In genomic region chr10:97466755-97467154, GRCh38 we compare ENCODE assay signal across 21 cellular contexts.
A peak's percentile ranks its signal among the peaks of the same experiment; 100 is the strongest.
DNase-seq lines count a peak whose midpoint lies in the region; ATAC-seq and TF ChIP-seq lines count a peak whose summit lies in the region.
"Had no signal": no experiment of that assay in that cellular context is flagged by ENCODE, and none has a peak within 500 bp of the region (broad histone marks: within the 10 kb centered on the region; RNA-seq: fewer than 3 reads in every experiment).

No MANE protein-coding gene starts in this region.

- H3K4me3 Mint-ChIP-seq in stimulated activated effector memory CD8-positive, alpha-beta T cell treated with anti-CD3 and anti-CD28 coated beads, Interleukin-12 subunit alpha, Interleukin-12 subunit beta, amount 100 ng/mL, for 72 hours: no peak overlapping the region
- H3K4me3 Mint-ChIP-seq: CD8-positive, alpha-beta T cell; dendritic cell treated with granulocyte-macrophage colony-stimulating factor and Interleukin-4, amounts not matched to agents 40 ng/mL and 50 ng/mL, for 4 days; nephron progenitor cell had no signal

- no peaks in the 10 kb centered on the region for H3K9me3 ChIP-seq in RWPE2 (ENCODE audit: severe bottlenecking)
- H3K9me3 ChIP-seq: ascending aorta, right atrium auricular region had no signal

- peaks cover 100% of the 10 kb centered on the region for H3K36me3 Mint-ChIP-seq in stimulated activated effector memory CD8-positive, alpha-beta T cell treated with anti-CD3 and anti-CD28 coated beads, Interleukin-12 subunit alpha, Interleukin-12 subunit beta, amount 100 ng/mL, for 72 hours

- DNase-seq in DMS53 (lab: John Stamatoyannopoulos, UW): peak; percentile 48
- DNase-seq in DMS53 treated with DMSO at 0.1 percent for 48 hours (lab: John Stamatoyannopoulos, UW; ENCODE audit: unreplicated experiment): no peak
- DNase-seq in RWPE2 (ENCODE audit: low spot score): no peak
- peak; percentile 24 for DNase-seq in fibroblast of pulmonary artery (ENCODE audit: low read depth)
- DNase-seq in stimulated activated effector memory CD8-positive, alpha-beta T cell treated with anti-CD3 and anti-CD28 coated beads, Interleukin-12 subunit alpha, Interleukin-12 subunit beta, amount 100 ng/mL, for 72 hours (ENCODE audit: low spot score in 2 of 2): no peak
- no peak for DNase-seq in SIG-M5 (lab: John Stamatoyannopoulos, UW)
- no peak for DNase-seq in NCI-H146 (lab: John Stamatoyannopoulos, UW)
- no peak for DNase-seq in NCI-H128 (lab: John Stamatoyannopoulos, UW; ENCODE audit: unreplicated experiment)
- DNase-seq: activated CD4-positive, alpha-beta T cell treated with anti-CD3 and anti-CD28 coated beads for 48 hours; CD8-positive, alpha-beta T cell; NCI-H1436; NCI-H526; nephron progenitor cell; stimulated activated CD4-positive, alpha-beta T cell treated with anti-CD3 and anti-CD28 coated beads, Interleukin-2, amount 100 ng/mL, for 24 hours; stimulated activated CD8-positive, alpha-beta memory T cell treated with anti-CD3 and anti-CD28 coated beads, Interleukin-4, amount 100 ng/mL, for 48 hours had no signal

- peak overlapping the region; percentile 63 for H3K27ac ChIP-seq in RWPE2 (ENCODE audit: poor library complexity, severe bottlenecking)
- H3K27ac ChIP-seq: 22Rv1, ascending aorta, right atrium auricular region had no signal

- H3K4me3 ChIP-seq in RWPE2 (ENCODE audit: severe bottlenecking) (no peak overlapping the region), fibroblast of pulmonary artery (replicated peaks; ENCODE audit: low read depth, low read length) (no peak overlapping the region)
- H3K4me3 ChIP-seq: ascending aorta, K562, right atrium auricular region had no signal

- H3K4me1 Mint-ChIP-seq in stimulated activated effector memory CD8-positive, alpha-beta T cell treated with anti-CD3 and anti-CD28 coated beads, Interleukin-12 subunit alpha, Interleukin-12 subunit beta, amount 100 ng/mL, for 72 hours: no peaks in the 10 kb centered on the region
- H3K4me1 Mint-ChIP-seq: nephron progenitor cell had no signal

- H3K27ac Mint-ChIP-seq in stimulated activated effector memory CD8-positive, alpha-beta T cell treated with anti-CD3 and anti-CD28 coated beads, Interleukin-12 subunit alpha, Interleukin-12 subunit beta, amount 100 ng/mL, for 72 hours: peak overlapping the region; percentile 19
- H3K27ac Mint-ChIP-seq: CD8-positive, alpha-beta T cell; dendritic cell treated with granulocyte-macrophage colony-stimulating factor and Interleukin-4, amounts not matched to agents 40 ng/mL and 50 ng/mL, for 4 days; nephron progenitor cell had no signal

- peaks cover 96% of the 10 kb centered on the region for H3K36me3 ChIP-seq in RWPE2 (ENCODE audit: low read depth)

- H3K4me1 ChIP-seq in RWPE2 (ENCODE audit: insufficient read depth, poor library complexity, severe bottlenecking): peaks cover 18% of the 10 kb centered on the region
- H3K4me1 ChIP-seq: ascending aorta, right atrium auricular region had no signal

- TF ChIP-seq CTCF in RWPE2 (IDR thresholded peaks at IDR 0.05; ENCODE audit: poor library complexity, severe bottlenecking): no peak
- TF ChIP-seq CTCF in fibroblast of pulmonary artery (IDR thresholded peaks at IDR 0.05; ENCODE audit: low read length, missing control alignments): no peak

- peak; percentile 65 for ATAC-seq in RWPE2 (ENCODE audit: low read depth)
- no peak for ATAC-seq in stimulated activated effector memory CD8-positive, alpha-beta T cell treated with anti-CD3 and anti-CD28 coated beads, Interleukin-12 subunit alpha, Interleukin-12 subunit beta, amount 100 ng/mL, for 72 hours
- ATAC-seq: CD8-positive, alpha-beta T cell; K562; Panc1 had no signal

- no peaks in the 10 kb centered on the region for H3K27me3 ChIP-seq in RWPE2 (ENCODE audit: insufficient read depth, poor library complexity, severe bottlenecking)
- H3K27me3 ChIP-seq: ascending aorta, right atrium auricular region had no signal

- H3K9me3 Mint-ChIP-seq in stimulated activated effector memory CD8-positive, alpha-beta T cell treated with anti-CD3 and anti-CD28 coated beads, Interleukin-12 subunit alpha, Interleukin-12 subunit beta, amount 100 ng/mL, for 72 hours: no peaks in the 10 kb centered on the region
- H3K9me3 Mint-ChIP-seq: CD8-positive, alpha-beta T cell; dendritic cell treated with granulocyte-macrophage colony-stimulating factor and Interleukin-4, amounts not matched to agents 40 ng/mL and 50 ng/mL, for 4 days; nephron progenitor cell had no signal

Comparison
In these comparisons a context has a peak if more than half of its experiments do, and no peak if none do; other contexts are left out.
1. DNase-seq: peak in DMS53 (single experiment) and fibroblast of pulmonary artery (single experiment); none in DMS53 treated with DMSO at 0.1 percent for 48 hours (single experiment), RWPE2 (single experiment), stimulated activated effector memory CD8-positive, alpha-beta T cell treated with anti-CD3 and anti-CD28 coated beads, Interleukin-12 subunit alpha, Interleukin-12 subunit beta, amount 100 ng/mL, for 72 hours (0 of 2), SIG-M5 (single experiment), NCI-H146 (single experiment) and NCI-H128 (single experiment).